1 cellular context compared by ENCODE assay signal in genomic region chr12:83527700-83528281, GRCh38.
TF ChIP-seq lines count a peak whose summit lies in the region.

No MANE protein-coding gene starts in this region.

TF ChIP-seq in GM23338, 12 proteins besides CTCF, POLR2A, EP300 and RAD21 (continued from another document):
- TF ChIP-seq ZNF462 (CRISPR knock-in tag; IDR thresholded peaks at IDR 0.05) (no peak), JUNB (IDR thresholded peaks at IDR 0.05; ENCODE audit: unreplicated experiment) (no peak), ZNF114 (CRISPR knock-in tag; IDR thresholded peaks at IDR 0.05) (no peak)
- TF ChIP-seq, protein P1, sequence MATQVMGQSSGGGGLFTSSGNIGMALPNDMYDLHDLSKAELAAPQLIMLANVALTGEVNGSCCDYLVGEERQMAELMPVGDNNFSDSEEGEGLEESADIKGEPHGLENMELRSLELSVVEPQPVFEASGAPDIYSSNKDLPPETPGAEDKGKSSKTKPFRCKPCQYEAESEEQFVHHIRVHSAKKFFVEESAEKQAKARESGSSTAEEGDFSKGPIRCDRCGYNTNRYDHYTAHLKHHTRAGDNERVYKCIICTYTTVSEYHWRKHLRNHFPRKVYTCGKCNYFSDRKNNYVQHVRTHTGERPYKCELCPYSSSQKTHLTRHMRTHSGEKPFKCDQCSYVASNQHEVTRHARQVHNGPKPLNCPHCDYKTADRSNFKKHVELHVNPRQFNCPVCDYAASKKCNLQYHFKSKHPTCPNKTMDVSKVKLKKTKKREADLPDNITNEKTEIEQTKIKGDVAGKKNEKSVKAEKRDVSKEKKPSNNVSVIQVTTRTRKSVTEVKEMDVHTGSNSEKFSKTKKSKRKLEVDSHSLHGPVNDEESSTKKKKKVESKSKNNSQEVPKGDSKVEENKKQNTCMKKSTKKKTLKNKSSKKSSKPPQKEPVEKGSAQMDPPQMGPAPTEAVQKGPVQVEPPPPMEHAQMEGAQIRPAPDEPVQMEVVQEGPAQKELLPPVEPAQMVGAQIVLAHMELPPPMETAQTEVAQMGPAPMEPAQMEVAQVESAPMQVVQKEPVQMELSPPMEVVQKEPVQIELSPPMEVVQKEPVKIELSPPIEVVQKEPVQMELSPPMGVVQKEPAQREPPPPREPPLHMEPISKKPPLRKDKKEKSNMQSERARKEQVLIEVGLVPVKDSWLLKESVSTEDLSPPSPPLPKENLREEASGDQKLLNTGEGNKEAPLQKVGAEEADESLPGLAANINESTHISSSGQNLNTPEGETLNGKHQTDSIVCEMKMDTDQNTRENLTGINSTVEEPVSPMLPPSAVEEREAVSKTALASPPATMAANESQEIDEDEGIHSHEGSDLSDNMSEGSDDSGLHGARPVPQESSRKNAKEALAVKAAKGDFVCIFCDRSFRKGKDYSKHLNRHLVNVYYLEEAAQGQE (IDR thresholded peaks at IDR 0.05; ENCODE audit: unreplicated experiment), result no peak
TF ChIP-seq in GM23338: peak in this region for 0.
